22 cellular contexts compared by ENCODE assay signal in genomic region chr11:66042227-66043007, GRCh38. TPM values are rescaled to one million over a fixed set of nuclear protein-coding genes. Genes with fewer than 3 reads are reported as not detected.
DNase-seq lines count a peak whose midpoint lies in the region; ATAC-seq and TF ChIP-seq lines count a peak whose summit lies in the region.
"Had no signal": no experiment of that assay in that cellular context is flagged by ENCODE, and none has a peak within 500 bp of the region (broad histone marks: within the 10 kb centered on the region; RNA-seq: fewer than 3 reads in every experiment).

No MANE protein-coding gene starts in this region.

- peak; percentile 37 for DNase-seq in H7
- peak in 2 of 3 donors; percentile 33 to 44 for DNase-seq in right lobe of liver
- no peak for DNase-seq in NCI-H524 (lab: John Stamatoyannopoulos, UW)
- DNase-seq in omental fat pad (ENCODE audit: low spot score), result no peak
- DNase-seq in stimulated activated naive B cell treated with anti-CD40 and anti-IgM and Interleukin-4, amounts not matched to agents 10 μg/mL and 1 μg/mL and 100 μg/mL, for 72 hours, result no peak
- DNase-seq: CD4-positive, CD25-positive, alpha-beta regulatory T cell; CD8-positive, alpha-beta memory T cell; COR-L47; DMS 273 treated with DMSO at 0.1 percent for 48 hours; DMS53; DND-41; EL; GOT3; H9; KBM-7 had no signal

- H3K9me3 ChIP-seq in right lobe of liver, result no peaks in the 10 kb centered on the region
- H3K9me3 ChIP-seq: BLaER1 treated with 17β-estradiol and CSF1 and Interleukin-3, amounts not matched to agents 10 nM and 100 nM had no signal

- WGBS in right lobe of liver (ENCODE audit: insufficient coverage, low coverage, low lambda C conversion rate, missing lambda C conversion rate), result 97% methylated on average over 48 of the region's 83 CpGs

- H3K27ac Mint-ChIP-seq in stimulated activated naive B cell treated with anti-CD40 and anti-IgM and Interleukin-4, amounts not matched to agents 10 μg/mL and 1 μg/mL and 100 μg/mL, for 72 hours, result no peak overlapping the region
- H3K27ac Mint-ChIP-seq: B cell; CD4-positive, CD25-positive, alpha-beta regulatory T cell; H9 had no signal

- peaks cover 10 to 15% of the 10 kb centered on the region in 2 donors for H3K4me1 Mint-ChIP-seq in stimulated activated naive B cell treated with anti-CD40 and anti-IgM and Interleukin-4, amounts not matched to agents 10 μg/mL and 1 μg/mL and 100 μg/mL, for 72 hours

- TF ChIP-seq CTCF in right lobe of liver (IDR thresholded peaks at IDR 0.05), result no peak
- TF ChIP-seq CTCF in omental fat pad (IDR thresholded peaks at IDR 0.05), result no peak

- H3K36me3 Mint-ChIP-seq in stimulated activated naive B cell treated with anti-CD40 and anti-IgM and Interleukin-4, amounts not matched to agents 10 μg/mL and 1 μg/mL and 100 μg/mL, for 72 hours, result no peaks in the 10 kb centered on the region
- H3K36me3 Mint-ChIP-seq: CD4-positive, CD25-positive, alpha-beta regulatory T cell; CD8-positive, alpha-beta memory T cell had no signal

- H3K4me3 ChIP-seq in H7 (ENCODE audit: insufficient read depth, low read depth, low read length) (no peak overlapping the region), right lobe of liver (no peak overlapping the region)
- H3K4me3 ChIP-seq: BLaER1 treated with 17β-estradiol and CSF1 and Interleukin-3, amounts not matched to agents 10 nM and 100 nM had no signal

- intact Hi-C loops in right lobe of liver (cut with DNase I), result no loop called here

- no peaks in the 10 kb centered on the region for H3K9me3 Mint-ChIP-seq in stimulated activated naive B cell treated with anti-CD40 and anti-IgM and Interleukin-4, amounts not matched to agents 10 μg/mL and 1 μg/mL and 100 μg/mL, for 72 hours
- H3K9me3 Mint-ChIP-seq: CD4-positive, CD25-positive, alpha-beta regulatory T cell; CD8-positive, alpha-beta memory T cell had no signal

- no peaks in the 10 kb centered on the region; the same call in 1 of the 2 replicates for H3K36me3 ChIP-seq in H7 (replicated peaks; ENCODE audit: control insufficient read depth, insufficient read depth, low read length)
- H3K36me3 ChIP-seq in right lobe of liver, result no peaks in the 10 kb centered on the region
- H3K36me3 ChIP-seq: BLaER1 treated with 17β-estradiol and CSF1 and Interleukin-3, amounts not matched to agents 10 nM and 100 nM had no signal

- H3K27me3 Mint-ChIP-seq in stimulated activated naive B cell treated with anti-CD40 and anti-IgM and Interleukin-4, amounts not matched to agents 10 μg/mL and 1 μg/mL and 100 μg/mL, for 72 hours, result peaks cover 8 to 10% of the 10 kb centered on the region in 2 donors

- TF ChIP-seq POLR2A in right lobe of liver (IDR thresholded peaks at IDR 0.05), result no peak

- H3K27me3 ChIP-seq in H7 (ENCODE audit: control insufficient read depth, insufficient read depth, low read length), result no peaks in the 10 kb centered on the region
- H3K27me3 ChIP-seq in right lobe of liver, result no peaks in the 10 kb centered on the region
- H3K27me3 ChIP-seq: BLaER1 treated with 17β-estradiol and CSF1 and Interleukin-3, amounts not matched to agents 10 nM and 100 nM had no signal

- H3K4me3 Mint-ChIP-seq in stimulated activated naive B cell treated with anti-CD40 and anti-IgM and Interleukin-4, amounts not matched to agents 10 μg/mL and 1 μg/mL and 100 μg/mL, for 72 hours, result no peak overlapping the region
- H3K4me3 Mint-ChIP-seq: B cell; CD4-positive, CD25-positive, alpha-beta regulatory T cell; CD8-positive, alpha-beta memory T cell; H9 had no signal

- no peaks in the 10 kb centered on the region for H3K4me1 ChIP-seq in right lobe of liver

- ATAC-seq in esophagus mucosa, result peak; percentile 9
- ATAC-seq in right lobe of liver, result no peak
- no peak for ATAC-seq in omental fat pad (ENCODE audit: low FRiP score)
- no peak for ATAC-seq in HG02970 (IDR thresholded peaks at IDR 0.05; ENCODE audit: low FRiP score, unreplicated experiment)
- ATAC-seq in stimulated activated naive B cell treated with anti-CD40 and anti-IgM and Interleukin-4, amounts not matched to agents 10 μg/mL and 1 μg/mL and 100 μg/mL, for 72 hours (replicated peaks), result no peak

- no peak overlapping the region for H3K27ac ChIP-seq in right lobe of liver
- H3K27ac ChIP-seq: BLaER1 treated with 17β-estradiol and CSF1 and Interleukin-3, amounts not matched to agents 10 nM and 100 nM had no signal

RNA-seq across cellular contexts. Expression of gene GAL3ST3, which starts 6.5 kb away (rescaled TPM):
- total RNA-seq in H7 (2014; rRNA removed; shearing (Covaris generic)), result 21.7 and 23.1 TPM in 2 replicates
- total RNA-seq in esophagus mucosa (not detected), right lobe of liver (not detected), omental fat pad (1 to 10 TPM in 1 of 4 donors, under 1 TPM in 1, not detected in 2; 0.19 to 1.2 TPM)
- total RNA-seq: A172; B cell; CD4-positive, CD25-positive, alpha-beta regulatory T cell; CD8-positive, alpha-beta memory T cell; G401; HT-29 had no signal

RNA-seq across cellular contexts. Expression of gene SF3B2, which starts 9.7 kb away (rescaled TPM):
- total RNA-seq in H7 (2014; rRNA removed; shearing (Covaris generic)), result 194 and 221 TPM in 2 replicates
- 76.7 TPM for total RNA-seq in esophagus mucosa
- 10 to 100 TPM; 52.2 to 85.4 (median 67.2) TPM for total RNA-seq in right lobe of liver
- 100 to 1,000 TPM in 3 of 4 donors, 10 to 100 TPM in 1; 98.9 to 173 (median 140) TPM for total RNA-seq in omental fat pad

RNA-seq across cellular contexts. Expression of gene CATSPER1, which starts 16.1 kb away (rescaled TPM):
- total RNA-seq in H7 (2014; rRNA removed; shearing (Covaris generic)), result not detected in 2 replicates
- total RNA-seq in esophagus mucosa, result not detected
- total RNA-seq in right lobe of liver, result not detected
- under 1 TPM in 2 of 4 donors, not detected in 2; 0.24 to 0.69 TPM for total RNA-seq in omental fat pad
- total RNA-seq: B cell; CD4-positive, CD25-positive, alpha-beta regulatory T cell; CD8-positive, alpha-beta memory T cell; G401; H9 had no signal

RNA-seq across cellular contexts. Expression of gene PACS1, which starts 27.7 kb away (rescaled TPM):
- total RNA-seq in H7 (2014; rRNA removed; shearing (Covaris generic)), result 16.2 and 20.1 TPM in 2 replicates
- 41.7 TPM for total RNA-seq in esophagus mucosa
- 10 to 100 TPM in 4 of 6 experiments, 1 to 10 TPM in 2; 5.8 to 23.7 (median 12.5) TPM for total RNA-seq in right lobe of liver
- 10 to 100 TPM; 24.5 to 41.1 (median 38.0) TPM for total RNA-seq in omental fat pad

RNA-seq across cellular contexts. Expression of gene CST6, which starts 30.6 kb away (rescaled TPM):
- 0.48 TPM in 1 of 2 replicates, not detected in the other for total RNA-seq in H7 (2014; rRNA removed; shearing (Covaris generic))
- 9.2 TPM for total RNA-seq in esophagus mucosa
- total RNA-seq in right lobe of liver, result not detected
- 1 to 10 TPM in 2 of 4 donors, not detected in 2; 1.6 to 6.2 TPM for total RNA-seq in omental fat pad
- total RNA-seq: A172; B cell; CD4-positive, CD25-positive, alpha-beta regulatory T cell; CD8-positive, alpha-beta memory T cell; G401; H9 had no signal

Comparison
In these comparisons a context has a peak if more than half of its experiments do, and no peak if none do; other contexts are left out.
1. DNase-seq: peak in H7 (single experiment) and right lobe of liver (2 of 3); none in NCI-H524 (0 of 2), omental fat pad (single experiment) and stimulated activated naive B cell treated with anti-CD40 and anti-IgM and Interleukin-4, amounts not matched to agents 10 μg/mL and 1 μg/mL and 100 μg/mL, for 72 hours (single experiment).
2. RNA of gene GAL3ST3, which starts 6.5 kb away (total RNA-seq): 21.7 to 23.1 TPM in H7; 0.19 to 1.2 TPM in omental fat pad, not detected in esophagus mucosa (single experiment) and not detected in right lobe of liver; every median in the first group is over 10 times any median in the second.